In genomic region chr16:9169094-9169493, GRCh38 we compare ENCODE assay signal across 27 cellular contexts.
"Had no signal": no experiment of that assay in that cellular context is flagged by ENCODE, and none has a peak within 500 bp of the region (broad histone marks: within the 10 kb centered on the region; RNA-seq: fewer than 3 reads in every experiment).

No MANE protein-coding gene starts in this region.

- H3K4me1 ChIP-seq: left ventricle myocardium inferior, neural progenitor cell, parathyroid adenoma, right atrium auricular region, stomach, testis, transverse colon, upper lobe of left lung, uterus had no signal

- H3K36me3 ChIP-seq: left ventricle myocardium inferior, neural progenitor cell, neutrophil, right atrium auricular region, stomach, thyroid gland, transverse colon, upper lobe of left lung, uterus had no signal

- H3K4me2 ChIP-seq: hepatocyte, neural progenitor cell had no signal

- H3K4me3 ChIP-seq: hepatocyte, left ventricle myocardium inferior, lung, neural progenitor cell, right atrium auricular region, skin epidermis, stomach, testis, thyroid gland, transverse colon, upper lobe of left lung, uterus had no signal

- H3K79me2 ChIP-seq: hepatocyte, parathyroid adenoma had no signal

- H3K27ac ChIP-seq: hepatocyte, left ventricle myocardium inferior, neural progenitor cell, neutrophil, parathyroid adenoma, right atrium auricular region, skin epidermis, stomach, testis, thyroid gland, transverse colon, upper lobe of left lung, uterus had no signal

- H3K27me3 ChIP-seq: hepatocyte, neural progenitor cell, neutrophil, right atrium auricular region, stomach, testis, thyroid gland, transverse colon, upper lobe of left lung, uterus had no signal

- ATAC-seq: natural killer cell; sciatic nerve; stimulated activated naive B cell treated with anti-CD40 and anti-IgM and Interleukin-4, amounts not matched to agents 10 μg/mL and 1 μg/mL and 100 μg/mL, for 72 hours; stimulated activated naive CD8-positive, alpha-beta T cell treated with anti-CD3 and anti-CD28 coated beads, Interleukin-15, Interleukin-2, amounts not matched to agents 100 U/mL and 50 U/mL, for 24 hours had no signal

- H3K9ac ChIP-seq: neural progenitor cell, parathyroid adenoma had no signal

- H2AFZ ChIP-seq: hepatocyte, neural progenitor cell, parathyroid adenoma had no signal

- DNase-seq: islet precursor cell; left ventricle myocardium inferior; mesendoderm; naive B cell; natural killer cell; nephron progenitor cell; occipital lobe; stimulated activated CD4-positive, alpha-beta T cell treated with anti-CD3 and anti-CD28 coated beads, Interleukin-12 subunit alpha, Interleukin-12 subunit beta, amount 100 ng/mL, for 4 hours; stimulated activated CD4-positive, alpha-beta T cell treated with anti-CD3 and anti-CD28 coated beads, Interleukin-15, amount 100 ng/mL, for 24 hours; stimulated activated CD4-positive, alpha-beta T cell treated with anti-CD3 and anti-CD28 coated beads, Interleukin-2, amount 100 ng/mL, for 24 hours; stimulated activated CD4-positive, alpha-beta T cell treated with anti-CD3 and anti-CD28 coated beads, Interleukin-4, amount 100 ng/mL, for 1 hour; stimulated activated naive B cell treated with anti-CD40 and anti-IgM and Interleukin-4, amounts not matched to agents 10 μg/mL and 1 μg/mL and 100 μg/mL, for 72 hours; stimulated activated naive CD8-positive, alpha-beta T cell treated with anti-CD3 and anti-CD28 coated beads, Interleukin-15, Interleukin-2, amounts not matched to agents 100 U/mL and 50 U/mL, for 24 hours; stomach; testis; thyroid gland; transverse colon; upper lobe of left lung; uterus had no signal

- H3K9me3 ChIP-seq: left ventricle myocardium inferior, neutrophil, stomach, testis, thyroid gland, transverse colon, upper lobe of left lung, uterus had no signal
